13 cellular contexts compared by ENCODE assay signal in the genomic region with DNA sequence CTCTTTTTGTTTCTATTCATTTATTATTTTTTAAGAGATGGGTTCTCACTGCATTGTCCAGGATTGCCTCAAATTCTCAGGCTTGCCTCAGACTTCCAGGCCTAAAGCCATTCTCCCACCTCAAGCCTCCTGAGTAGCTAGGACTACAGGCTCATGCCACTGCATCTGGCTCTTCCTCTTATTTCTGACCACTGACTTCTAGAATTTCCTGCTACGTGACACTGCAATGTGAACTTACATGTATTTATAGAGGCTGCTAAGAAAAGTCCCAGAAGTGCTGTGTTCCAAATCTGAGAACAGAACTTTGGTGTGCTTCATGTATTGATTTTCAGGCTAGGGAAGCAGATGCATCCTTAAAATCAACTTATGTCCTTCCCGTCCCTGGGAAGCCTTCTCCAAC.
"Had no signal": no experiment of that assay in that cellular context is flagged by ENCODE, and none has a peak within 500 bp of the region (broad histone marks: within the 10 kb centered on the region; RNA-seq: fewer than 3 reads in every experiment).

No MANE protein-coding gene starts in this region.

- DNase-seq: activated B cell treated with CpG ODN at 0.5 μM for 24 hours; activated CD4-positive, alpha-beta T cell treated with anti-CD3 and anti-CD28 coated beads, Interleukin-2, amount 10 ng/mL, durations not matched to agents 24 days and 14 days; activated naive CD4-positive, alpha-beta T cell; foreskin melanocyte; heart right ventricle; left lung; nephron progenitor cell; stimulated activated CD4-positive, alpha-beta T cell treated with anti-CD3 and anti-CD28 coated beads, Interleukin-4, amount 100 ng/mL, for 1 hour; T-helper 9 cell; upper lobe of right lung had no signal

- H3K4me3 Mint-ChIP-seq: activated B cell treated with CpG ODN at 0.5 μM for 24 hours; activated CD4-positive, alpha-beta T cell treated with anti-CD3 and anti-CD28 coated beads, Interleukin-2, amount 10 ng/mL, durations not matched to agents 24 days and 14 days; activated T-helper 1 cell treated with anti-CD3 and anti-CD28 coated beads, Interleukin-12 subunit alpha, Interleukin-12 subunit beta, Interleukin-2, Interleukin-4 antibody, amounts not matched to agents 30 ng/mL and 10 ng/mL and 1 ng/mL, durations not matched to agents 14 hours and 24 hours and 36 hours; memory B cell; nephron progenitor cell; stimulated activated naive CD8-positive, alpha-beta T cell treated with anti-CD3 and anti-CD28 coated beads, Interleukin-15, Interleukin-2, amounts not matched to agents 100 ng/mL and 50 ng/mL, for 24 hours had no signal

- H3K36me3 ChIP-seq: heart right ventricle, left lung, upper lobe of right lung had no signal

- H3K36me3 Mint-ChIP-seq: memory B cell had no signal

- H3K27me3 ChIP-seq: heart right ventricle, left lung, upper lobe of right lung had no signal

- H3K4me1 Mint-ChIP-seq: activated B cell treated with CpG ODN at 0.5 μM for 24 hours; activated CD4-positive, alpha-beta T cell treated with anti-CD3 and anti-CD28 coated beads, Interleukin-2, amount 10 ng/mL, durations not matched to agents 24 days and 14 days; memory B cell; nephron progenitor cell had no signal

- H3K27ac ChIP-seq: heart right ventricle, left lung, upper lobe of right lung had no signal

- H3K9me3 Mint-ChIP-seq: activated CD4-positive, alpha-beta T cell treated with anti-CD3 and anti-CD28 coated beads, Interleukin-2, amount 10 ng/mL, durations not matched to agents 24 days and 14 days had no signal

- H3K27ac Mint-ChIP-seq: activated B cell treated with CpG ODN at 0.5 μM for 24 hours; activated CD4-positive, alpha-beta T cell treated with anti-CD3 and anti-CD28 coated beads, Interleukin-2, amount 10 ng/mL, durations not matched to agents 24 days and 14 days; activated T-helper 1 cell treated with anti-CD3 and anti-CD28 coated beads, Interleukin-12 subunit alpha, Interleukin-12 subunit beta, Interleukin-2, Interleukin-4 antibody, amounts not matched to agents 30 ng/mL and 10 ng/mL and 1 ng/mL, durations not matched to agents 14 hours and 24 hours and 36 hours; memory B cell; nephron progenitor cell; stimulated activated naive CD8-positive, alpha-beta T cell treated with anti-CD3 and anti-CD28 coated beads, Interleukin-15, Interleukin-2, amounts not matched to agents 100 ng/mL and 50 ng/mL, for 24 hours had no signal

- H3K4me3 ChIP-seq: heart right ventricle, left lung, upper lobe of right lung had no signal

- H3K9me3 ChIP-seq: left lung, upper lobe of right lung had no signal

- H3K27me3 Mint-ChIP-seq: activated B cell treated with CpG ODN at 0.5 μM for 24 hours; activated CD4-positive, alpha-beta T cell treated with anti-CD3 and anti-CD28 coated beads, Interleukin-2, amount 10 ng/mL, durations not matched to agents 24 days and 14 days; memory B cell had no signal

- H3K4me1 ChIP-seq: heart right ventricle, left lung, upper lobe of right lung had no signal
